In the genomic region with DNA sequence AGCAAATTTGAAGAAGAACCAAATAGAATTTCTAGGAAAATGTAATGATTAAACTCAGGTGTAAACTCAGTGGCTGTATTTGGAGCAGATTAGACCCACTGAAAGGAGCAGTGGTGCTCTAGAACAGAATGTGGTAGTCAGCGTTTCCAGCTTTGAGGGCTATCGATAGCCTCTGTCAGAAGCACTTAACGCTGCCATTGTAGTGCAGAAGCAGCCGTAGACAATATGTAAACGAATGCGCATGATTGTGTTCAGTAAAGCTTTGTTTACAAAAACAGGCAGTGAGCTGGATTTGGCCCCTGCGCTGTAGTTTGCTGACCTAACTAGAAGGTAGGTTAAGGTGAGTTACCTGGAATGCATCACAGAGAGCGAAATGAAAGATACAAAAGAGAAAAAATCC, we compare ENCODE assay signal across 22 cellular contexts.
"Had no signal": no experiment of that assay in that cellular context is flagged by ENCODE, and none has a peak within 500 bp of the region (broad histone marks: within the 10 kb centered on the region; RNA-seq: fewer than 3 reads in every experiment).

No MANE protein-coding gene starts in this region.

- H3K4me1 ChIP-seq: foreskin keratinocyte, pancreas, psoas muscle, right atrium auricular region, upper lobe of left lung had no signal

- H3K27ac Mint-ChIP-seq: activated B cell treated with CpG ODN at 0.5 μM for 24 hours; activated CD4-positive, alpha-beta T cell treated with anti-CD3 and anti-CD28 coated beads for 36 hours; activated naive CD8-positive, alpha-beta T cell treated with anti-CD3 and anti-CD28 coated beads, Interleukin-2, amount 50 U/mL, for 24 hours; nephron had no signal

- H3K9me3 ChIP-seq: pancreas, psoas muscle, right atrium auricular region, upper lobe of left lung had no signal

- DNase-seq: activated B cell treated with CpG ODN at 0.5 μM for 24 hours; activated CD4-positive, alpha-beta T cell treated with anti-CD3 and anti-CD28 coated beads, Interleukin-2, amount 50 U/mL, for 48 hours; activated CD8-positive, alpha-beta memory T cell treated with anti-CD3 and anti-CD28 coated beads, Interleukin-2, amount 50 U/mL, for 48 hours; activated gamma-delta T cell; activated naive CD4-positive, alpha-beta T cell treated with anti-CD3 and anti-CD28 coated beads, Interleukin-2, amount 50 U/mL, for 16 hours; activated naive CD8-positive, alpha-beta T cell treated with anti-CD3 and anti-CD28 coated beads, Interleukin-2, amount 50 U/mL, for 24 hours; activated T-cell treated with anti-CD3 and anti-CD28 coated beads, Interleukin-2, amount 50 U/mL, for 4 hours; aorta; brain microvascular endothelial cell; central memory CD4-positive, alpha-beta T cell; effector CD8-positive, alpha-beta T cell; foreskin keratinocyte; left ventricle myocardium superior; pancreas; psoas muscle; stimulated activated CD4-positive, alpha-beta T cell treated with anti-CD3 and anti-CD28 coated beads, Interleukin-4, amount 100 ng/mL, for 24 hours; stimulated activated naive CD8-positive, alpha-beta T cell treated with anti-CD3 and anti-CD28 coated beads, Interleukin-15, Interleukin-2, amounts not matched to agents 100 U/mL and 50 U/mL, for 24 hours; T-helper 9 cell; upper lobe of left lung had no signal

- H3K4me3 Mint-ChIP-seq: activated B cell treated with CpG ODN at 0.5 μM for 24 hours; activated CD4-positive, alpha-beta T cell treated with anti-CD3 and anti-CD28 coated beads for 36 hours; activated naive CD8-positive, alpha-beta T cell treated with anti-CD3 and anti-CD28 coated beads, Interleukin-2, amount 50 U/mL, for 24 hours; activated T-cell treated with anti-CD3 and anti-CD28 coated beads, Interleukin-2, amount 50 U/mL, for 4 hours; nephron had no signal

- H3K27me3 Mint-ChIP-seq: activated B cell treated with CpG ODN at 0.5 μM for 24 hours; activated CD4-positive, alpha-beta T cell treated with anti-CD3 and anti-CD28 coated beads for 36 hours; activated naive CD8-positive, alpha-beta T cell treated with anti-CD3 and anti-CD28 coated beads, Interleukin-2, amount 50 U/mL, for 24 hours had no signal

- H3K27ac ChIP-seq: brain microvascular endothelial cell, foreskin keratinocyte, pancreas, psoas muscle, right atrium auricular region, upper lobe of left lung had no signal

- H3K27me3 ChIP-seq: brain microvascular endothelial cell, foreskin keratinocyte, pancreas, right atrium auricular region, upper lobe of left lung had no signal

- H3K4me3 ChIP-seq: pancreas, psoas muscle, right atrium auricular region, upper lobe of left lung had no signal

- H3K4me1 Mint-ChIP-seq: activated CD4-positive, alpha-beta T cell treated with anti-CD3 and anti-CD28 coated beads for 36 hours; nephron had no signal

- H3K9me3 Mint-ChIP-seq: activated B cell treated with CpG ODN at 0.5 μM for 24 hours; activated naive CD8-positive, alpha-beta T cell treated with anti-CD3 and anti-CD28 coated beads, Interleukin-2, amount 50 U/mL, for 24 hours; activated T-cell treated with anti-CD3 and anti-CD28 coated beads, Interleukin-2, amount 50 U/mL, for 4 hours; nephron had no signal
